In the genomic region with DNA sequence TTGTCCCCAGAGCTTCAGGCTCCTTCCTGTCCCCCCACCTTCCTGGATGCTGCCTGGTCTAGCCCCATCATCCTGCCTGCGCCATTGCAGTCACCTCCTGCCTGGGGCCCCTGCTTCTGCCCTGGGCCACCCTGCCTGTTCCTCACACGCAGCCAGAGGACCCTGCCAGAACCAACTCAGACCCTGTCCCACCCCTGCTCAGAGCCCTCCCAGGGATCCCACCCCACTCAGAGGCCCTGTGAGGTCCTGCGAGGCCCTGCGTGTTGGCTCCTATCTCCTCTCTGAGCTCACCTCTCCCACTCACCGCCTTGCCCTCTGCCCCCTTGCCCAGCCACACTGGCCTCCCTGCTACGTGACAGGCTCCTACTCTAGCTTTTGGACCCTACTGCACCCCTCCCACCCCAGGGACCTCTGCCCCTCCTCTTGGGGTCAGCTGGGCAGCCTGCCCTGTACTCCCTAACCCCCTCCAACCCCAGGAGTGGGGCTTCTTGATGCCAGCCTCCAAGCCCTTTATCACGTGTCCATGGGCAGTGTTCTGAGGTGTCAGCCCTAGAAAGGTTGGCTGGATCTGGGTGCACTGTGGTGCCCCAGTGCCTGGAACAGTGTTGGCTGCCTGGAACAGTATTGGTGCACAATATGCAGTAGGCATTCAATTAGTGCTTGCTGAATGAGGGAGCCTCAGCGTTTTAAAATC, we compare ENCODE assay signal across 1 cellular context.
TF ChIP-seq lines count a peak whose summit lies in the region.

No MANE protein-coding gene starts in this region.

TF ChIP-seq in HepG2, 621 proteins besides CTCF, POLR2A, EP300 and RAD21 (continued from another document and continues in another):
- TF ChIP-seq, protein P1, sequence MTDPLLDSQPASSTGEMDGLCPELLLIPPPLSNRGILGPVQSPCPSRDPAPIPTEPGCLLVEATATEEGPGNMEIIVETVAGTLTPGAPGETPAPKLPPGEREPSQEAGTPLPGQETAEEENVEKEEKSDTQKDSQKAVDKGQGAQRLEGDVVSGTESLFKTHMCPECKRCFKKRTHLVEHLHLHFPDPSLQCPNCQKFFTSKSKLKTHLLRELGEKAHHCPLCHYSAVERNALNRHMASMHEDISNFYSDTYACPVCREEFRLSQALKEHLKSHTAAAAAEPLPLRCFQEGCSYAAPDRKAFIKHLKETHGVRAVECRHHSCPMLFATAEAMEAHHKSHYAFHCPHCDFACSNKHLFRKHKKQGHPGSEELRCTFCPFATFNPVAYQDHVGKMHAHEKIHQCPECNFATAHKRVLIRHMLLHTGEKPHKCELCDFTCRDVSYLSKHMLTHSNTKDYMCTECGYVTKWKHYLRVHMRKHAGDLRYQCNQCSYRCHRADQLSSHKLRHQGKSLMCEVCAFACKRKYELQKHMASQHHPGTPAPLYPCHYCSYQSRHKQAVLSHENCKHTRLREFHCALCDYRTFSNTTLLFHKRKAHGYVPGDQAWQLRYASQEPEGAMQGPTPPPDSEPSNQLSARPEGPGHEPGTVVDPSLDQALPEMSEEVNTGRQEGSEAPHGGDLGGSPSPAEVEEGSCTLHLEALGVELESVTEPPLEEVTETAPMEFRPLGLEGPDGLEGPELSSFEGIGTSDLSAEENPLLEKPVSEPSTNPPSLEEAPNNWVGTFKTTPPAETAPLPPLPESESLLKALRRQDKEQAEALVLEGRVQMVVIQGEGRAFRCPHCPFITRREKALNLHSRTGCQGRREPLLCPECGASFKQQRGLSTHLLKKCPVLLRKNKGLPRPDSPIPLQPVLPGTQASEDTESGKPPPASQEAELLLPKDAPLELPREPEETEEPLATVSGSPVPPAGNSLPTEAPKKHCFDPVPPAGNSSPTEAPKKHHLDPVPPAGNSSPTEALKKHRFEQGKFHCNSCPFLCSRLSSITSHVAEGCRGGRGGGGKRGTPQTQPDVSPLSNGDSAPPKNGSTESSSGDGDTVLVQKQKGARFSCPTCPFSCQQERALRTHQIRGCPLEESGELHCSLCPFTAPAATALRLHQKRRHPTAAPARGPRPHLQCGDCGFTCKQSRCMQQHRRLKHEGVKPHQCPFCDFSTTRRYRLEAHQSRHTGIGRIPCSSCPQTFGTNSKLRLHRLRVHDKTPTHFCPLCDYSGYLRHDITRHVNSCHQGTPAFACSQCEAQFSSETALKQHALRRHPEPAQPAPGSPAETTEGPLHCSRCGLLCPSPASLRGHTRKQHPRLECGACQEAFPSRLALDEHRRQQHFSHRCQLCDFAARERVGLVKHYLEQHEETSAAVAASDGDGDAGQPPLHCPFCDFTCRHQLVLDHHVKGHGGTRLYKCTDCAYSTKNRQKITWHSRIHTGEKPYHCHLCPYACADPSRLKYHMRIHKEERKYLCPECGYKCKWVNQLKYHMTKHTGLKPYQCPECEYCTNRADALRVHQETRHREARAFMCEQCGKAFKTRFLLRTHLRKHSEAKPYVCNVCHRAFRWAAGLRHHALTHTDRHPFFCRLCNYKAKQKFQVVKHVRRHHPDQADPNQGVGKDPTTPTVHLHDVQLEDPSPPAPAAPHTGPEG (CRISPR knock-in tag; IDR thresholded peaks at IDR 0.05) = no peak
- TF ChIP-seq, protein P2, sequence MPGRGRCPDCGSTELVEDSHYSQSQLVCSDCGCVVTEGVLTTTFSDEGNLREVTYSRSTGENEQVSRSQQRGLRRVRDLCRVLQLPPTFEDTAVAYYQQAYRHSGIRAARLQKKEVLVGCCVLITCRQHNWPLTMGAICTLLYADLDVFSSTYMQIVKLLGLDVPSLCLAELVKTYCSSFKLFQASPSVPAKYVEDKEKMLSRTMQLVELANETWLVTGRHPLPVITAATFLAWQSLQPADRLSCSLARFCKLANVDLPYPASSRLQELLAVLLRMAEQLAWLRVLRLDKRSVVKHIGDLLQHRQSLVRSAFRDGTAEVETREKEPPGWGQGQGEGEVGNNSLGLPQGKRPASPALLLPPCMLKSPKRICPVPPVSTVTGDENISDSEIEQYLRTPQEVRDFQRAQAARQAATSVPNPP (CRISPR knock-in tag; IDR thresholded peaks at IDR 0.05) = no peak
- TF ChIP-seq, protein P3, sequence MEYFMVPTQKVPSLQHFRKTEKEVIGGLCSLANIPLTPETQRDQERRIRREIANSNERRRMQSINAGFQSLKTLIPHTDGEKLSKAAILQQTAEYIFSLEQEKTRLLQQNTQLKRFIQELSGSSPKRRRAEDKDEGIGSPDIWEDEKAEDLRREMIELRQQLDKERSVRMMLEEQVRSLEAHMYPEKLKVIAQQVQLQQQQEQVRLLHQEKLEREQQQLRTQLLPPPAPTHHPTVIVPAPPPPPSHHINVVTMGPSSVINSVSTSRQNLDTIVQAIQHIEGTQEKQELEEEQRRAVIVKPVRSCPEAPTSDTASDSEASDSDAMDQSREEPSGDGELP (IDR thresholded peaks at IDR 0.05; ENCODE audit: borderline replicate concordance, low read depth) = peak; percentile 24; the same call in 1 of the 2 replicates
- TF ChIP-seq GFI1 (CRISPR knock-in tag; IDR thresholded peaks at IDR 0.05; ENCODE audit: borderline replicate concordance) (no peak), GTF3A (CRISPR knock-in tag; conservative IDR thresholded peaks at IDR 0.05) (no peak), TBL1XR1 (IDR thresholded peaks at IDR 0.05; ENCODE audit: borderline replicate concordance, low read length, partially characterized antibody) (no peak), DMAP1 (CRISPR knock-in tag; IDR thresholded peaks at IDR 0.05) (no peak), U2AF2 (IDR thresholded peaks at IDR 0.05; ENCODE audit: low read depth, low read length) (no peak), ZNF572 (CRISPR knock-in tag; IDR thresholded peaks at IDR 0.05) (peak; percentile 91; the same call in 1 of the 2 replicates), HMGA1 (CRISPR knock-in tag; conservative IDR thresholded peaks at IDR 0.05) (no peak), NRL (CRISPR knock-in tag; IDR thresholded peaks at IDR 0.05; ENCODE audit: borderline replicate concordance) (peak; percentile 27; the same call in 1 of the 2 replicates), JUND (CRISPR knock-in tag; IDR thresholded peaks at IDR 0.05) (no peak), MAFG (CRISPR knock-in tag; IDR thresholded peaks at IDR 0.05) (no peak), IRF2 (CRISPR knock-in tag; IDR thresholded peaks at IDR 0.05) (no peak), CBX2 (IDR thresholded peaks at IDR 0.05; ENCODE audit: low read depth, low read length) (no peak), CBX2 (CRISPR knock-in tag; IDR thresholded peaks at IDR 0.05; ENCODE audit: low read depth) (0 out of 2 replicates have a peak, but pooled peaks have one; percentile 27), ADNP (CRISPR knock-in tag; IDR thresholded peaks at IDR 0.05) (no peak), ZNF234 (CRISPR knock-in tag; conservative IDR thresholded peaks at IDR 0.05) (no peak), ZNF547 (CRISPR knock-in tag; IDR thresholded peaks at IDR 0.05) (peak; percentile 42; the same call in 1 of the 2 replicates), HNF4G (IDR thresholded peaks at IDR 0.05; ENCODE audit: borderline replicate concordance, low read depth, low read length) (no peak), HNF4G (CRISPR knock-in tag; IDR thresholded peaks at IDR 0.05; ENCODE audit: borderline replicate concordance, low read depth) (peak; percentile 73; the same call in 1 of the 2 replicates), KDM1A (CRISPR knock-in tag; IDR thresholded peaks at IDR 0.05) (peak; percentile 91)
- TF ChIP-seq, protein P4, sequence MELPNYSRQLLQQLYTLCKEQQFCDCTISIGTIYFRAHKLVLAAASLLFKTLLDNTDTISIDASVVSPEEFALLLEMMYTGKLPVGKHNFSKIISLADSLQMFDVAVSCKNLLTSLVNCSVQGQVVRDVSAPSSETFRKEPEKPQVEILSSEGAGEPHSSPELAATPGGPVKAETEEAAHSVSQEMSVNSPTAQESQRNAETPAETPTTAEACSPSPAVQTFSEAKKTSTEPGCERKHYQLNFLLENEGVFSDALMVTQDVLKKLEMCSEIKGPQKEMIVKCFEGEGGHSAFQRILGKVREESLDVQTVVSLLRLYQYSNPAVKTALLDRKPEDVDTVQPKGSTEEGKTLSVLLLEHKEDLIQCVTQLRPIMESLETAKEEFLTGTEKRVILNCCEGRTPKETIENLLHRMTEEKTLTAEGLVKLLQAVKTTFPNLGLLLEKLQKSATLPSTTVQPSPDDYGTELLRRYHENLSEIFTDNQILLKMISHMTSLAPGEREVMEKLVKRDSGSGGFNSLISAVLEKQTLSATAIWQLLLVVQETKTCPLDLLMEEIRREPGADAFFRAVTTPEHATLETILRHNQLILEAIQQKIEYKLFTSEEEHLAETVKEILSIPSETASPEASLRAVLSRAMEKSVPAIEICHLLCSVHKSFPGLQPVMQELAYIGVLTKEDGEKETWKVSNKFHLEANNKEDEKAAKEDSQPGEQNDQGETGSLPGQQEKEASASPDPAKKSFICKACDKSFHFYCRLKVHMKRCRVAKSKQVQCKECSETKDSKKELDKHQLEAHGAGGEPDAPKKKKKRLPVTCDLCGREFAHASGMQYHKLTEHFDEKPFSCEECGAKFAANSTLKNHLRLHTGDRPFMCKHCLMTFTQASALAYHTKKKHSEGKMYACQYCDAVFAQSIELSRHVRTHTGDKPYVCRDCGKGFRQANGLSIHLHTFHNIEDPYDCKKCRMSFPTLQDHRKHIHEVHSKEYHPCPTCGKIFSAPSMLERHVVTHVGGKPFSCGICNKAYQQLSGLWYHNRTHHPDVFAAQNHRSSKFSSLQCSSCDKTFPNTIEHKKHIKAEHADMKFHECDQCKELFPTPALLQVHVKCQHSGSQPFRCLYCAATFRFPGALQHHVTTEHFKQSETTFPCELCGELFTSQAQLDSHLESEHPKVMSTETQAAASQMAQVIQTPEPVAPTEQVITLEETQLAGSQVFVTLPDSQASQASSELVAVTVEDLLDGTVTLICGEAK (IDR thresholded peaks at IDR 0.05) = no peak
- TF ChIP-seq, protein P4 (CRISPR knock-in tag; IDR thresholded peaks at IDR 0.05) = peak; percentile 22; the same call in 1 of the 2 replicates
- TF ChIP-seq, protein P5, sequence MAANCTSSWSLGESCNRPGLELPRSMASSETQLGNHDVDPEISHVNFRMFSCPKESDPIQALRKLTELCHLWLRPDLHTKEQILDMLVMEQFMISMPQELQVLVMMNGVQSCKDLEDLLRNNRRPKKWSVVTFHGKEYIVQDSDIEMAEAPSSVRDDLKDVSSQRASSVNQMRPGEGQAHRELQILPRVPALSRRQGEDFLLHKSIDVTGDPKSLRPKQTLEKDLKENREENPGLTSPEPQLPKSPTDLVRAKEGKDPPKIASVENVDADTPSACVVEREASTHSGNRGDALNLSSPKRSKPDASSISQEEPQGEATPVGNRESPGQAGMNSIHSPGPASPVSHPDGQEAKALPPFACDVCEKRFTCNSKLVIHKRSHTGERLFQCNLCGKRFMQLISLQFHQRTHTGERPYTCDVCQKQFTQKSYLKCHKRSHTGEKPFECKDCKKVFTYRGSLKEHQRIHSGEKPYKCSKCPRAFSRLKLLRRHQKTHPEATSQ (CRISPR knock-in tag; IDR thresholded peaks at IDR 0.05; ENCODE audit: borderline replicate concordance) = no peak
- TF ChIP-seq, protein P6, sequence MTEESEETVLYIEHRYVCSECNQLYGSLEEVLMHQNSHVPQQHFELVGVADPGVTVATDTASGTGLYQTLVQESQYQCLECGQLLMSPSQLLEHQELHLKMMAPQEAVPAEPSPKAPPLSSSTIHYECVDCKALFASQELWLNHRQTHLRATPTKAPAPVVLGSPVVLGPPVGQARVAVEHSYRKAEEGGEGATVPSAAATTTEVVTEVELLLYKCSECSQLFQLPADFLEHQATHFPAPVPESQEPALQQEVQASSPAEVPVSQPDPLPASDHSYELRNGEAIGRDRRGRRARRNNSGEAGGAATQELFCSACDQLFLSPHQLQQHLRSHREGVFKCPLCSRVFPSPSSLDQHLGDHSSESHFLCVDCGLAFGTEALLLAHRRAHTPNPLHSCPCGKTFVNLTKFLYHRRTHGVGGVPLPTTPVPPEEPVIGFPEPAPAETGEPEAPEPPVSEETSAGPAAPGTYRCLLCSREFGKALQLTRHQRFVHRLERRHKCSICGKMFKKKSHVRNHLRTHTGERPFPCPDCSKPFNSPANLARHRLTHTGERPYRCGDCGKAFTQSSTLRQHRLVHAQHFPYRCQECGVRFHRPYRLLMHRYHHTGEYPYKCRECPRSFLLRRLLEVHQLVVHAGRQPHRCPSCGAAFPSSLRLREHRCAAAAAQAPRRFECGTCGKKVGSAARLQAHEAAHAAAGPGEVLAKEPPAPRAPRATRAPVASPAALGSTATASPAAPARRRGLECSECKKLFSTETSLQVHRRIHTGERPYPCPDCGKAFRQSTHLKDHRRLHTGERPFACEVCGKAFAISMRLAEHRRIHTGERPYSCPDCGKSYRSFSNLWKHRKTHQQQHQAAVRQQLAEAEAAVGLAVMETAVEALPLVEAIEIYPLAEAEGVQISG (CRISPR knock-in tag; IDR thresholded peaks at IDR 0.05) = no peak
- TF ChIP-seq, protein P7, sequence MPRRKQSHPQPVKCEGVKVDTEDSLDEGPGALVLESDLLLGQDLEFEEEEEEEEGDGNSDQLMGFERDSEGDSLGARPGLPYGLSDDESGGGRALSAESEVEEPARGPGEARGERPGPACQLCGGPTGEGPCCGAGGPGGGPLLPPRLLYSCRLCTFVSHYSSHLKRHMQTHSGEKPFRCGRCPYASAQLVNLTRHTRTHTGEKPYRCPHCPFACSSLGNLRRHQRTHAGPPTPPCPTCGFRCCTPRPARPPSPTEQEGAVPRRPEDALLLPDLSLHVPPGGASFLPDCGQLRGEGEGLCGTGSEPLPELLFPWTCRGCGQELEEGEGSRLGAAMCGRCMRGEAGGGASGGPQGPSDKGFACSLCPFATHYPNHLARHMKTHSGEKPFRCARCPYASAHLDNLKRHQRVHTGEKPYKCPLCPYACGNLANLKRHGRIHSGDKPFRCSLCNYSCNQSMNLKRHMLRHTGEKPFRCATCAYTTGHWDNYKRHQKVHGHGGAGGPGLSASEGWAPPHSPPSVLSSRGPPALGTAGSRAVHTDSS (CRISPR knock-in tag; conservative IDR thresholded peaks at IDR 0.05) = no peak
